12 cellular contexts compared by ENCODE assay signal in the genomic region with DNA sequence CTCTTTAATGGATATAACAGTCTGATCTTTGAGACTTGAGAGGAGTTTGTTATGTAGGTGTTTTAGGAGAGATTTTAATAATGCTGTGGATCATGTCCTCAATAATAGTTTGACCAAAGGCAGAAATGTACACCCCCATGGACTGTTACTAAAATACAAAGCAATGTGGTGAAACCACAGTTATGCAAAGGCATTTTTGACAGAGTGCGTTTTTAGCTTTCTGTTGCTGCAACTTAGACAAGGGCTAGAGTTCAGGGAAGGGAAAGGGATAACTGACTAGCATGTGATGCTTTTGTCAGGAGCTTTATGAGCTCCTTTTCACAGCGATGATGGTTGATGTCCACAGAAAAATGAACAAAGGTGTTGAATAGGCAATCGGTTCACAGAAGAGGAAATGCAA. TPM values are rescaled to one million over a fixed set of nuclear protein-coding genes. Genes with fewer than 3 reads are reported as not detected.
DNase-seq lines count a peak whose midpoint lies in the region; TF ChIP-seq lines count a peak whose summit lies in the region.
"Had no signal": no experiment of that assay in that cellular context is flagged by ENCODE, and none has a peak within 500 bp of the region (broad histone marks: within the 10 kb centered on the region; RNA-seq: fewer than 3 reads in every experiment).

No MANE protein-coding gene starts in this region.

- peak overlapping the region; percentile 51 for H3K4me2 ChIP-seq in GM23248 (ENCODE audit: unreplicated experiment)

- H3K36me3 ChIP-seq in GM23248 (ENCODE audit: low read depth): no peaks in the 10 kb centered on the region
- H3K36me3 ChIP-seq in right atrium auricular region: no peaks in the 10 kb centered on the region
- H3K36me3 ChIP-seq: esophagus muscularis mucosa had no signal

- peak overlapping the region; percentile 35 for H3K4me3 ChIP-seq in GM23248
- H3K4me3 ChIP-seq in fibroblast of pulmonary artery (replicated peaks; ENCODE audit: low read depth, low read length): no peak overlapping the region
- no peak overlapping the region for H3K4me3 ChIP-seq in right atrium auricular region
- H3K4me3 ChIP-seq: esophagus muscularis mucosa, testis had no signal

- H3F3A ChIP-seq in GM23248 (ENCODE audit: insufficient read depth): peaks cover 37% of the 10 kb centered on the region

- TF ChIP-seq CTCF in fibroblast of pulmonary artery (IDR thresholded peaks at IDR 0.05; ENCODE audit: low read length, missing control alignments): no peak
- TF ChIP-seq CTCF in right atrium auricular region (IDR thresholded peaks at IDR 0.05): no peak

- H3K9me2 ChIP-seq in GM23248 (ENCODE audit: insufficient read depth): no peaks in the 10 kb centered on the region

- no peaks in the 10 kb centered on the region for H3K9me3 ChIP-seq in GM23248 (ENCODE audit: low read depth)
- no peaks in the 10 kb centered on the region for H3K9me3 ChIP-seq in right atrium auricular region
- H3K9me3 ChIP-seq: esophagus muscularis mucosa, testis had no signal

- peaks cover 13% of the 10 kb centered on the region for H3K79me2 ChIP-seq in GM23248 (ENCODE audit: insufficient read depth)

- in situ Hi-C loops in GM23248 (cut with MboI): no loop called here

- peak overlapping the region; percentile 68 for H3K27ac ChIP-seq in GM23248
- H3K27ac ChIP-seq in right atrium auricular region: no peak overlapping the region
- H3K27ac ChIP-seq: esophagus muscularis mucosa, testis had no signal

- no peaks in the 10 kb centered on the region for H4K20me1 ChIP-seq in GM23248 (ENCODE audit: insufficient read depth)

- H2AFZ ChIP-seq in GM23248: no peak overlapping the region

- 18 to 30% methylated on average over 3 of the region's 3 CpGs for WGBS in GM23248 (ENCODE audit: low coverage in 1 of 2, low lambda C conversion rate in 2 of 2, missing lambda C conversion rate in 2 of 2), 2 experiments

- H3K27me3 ChIP-seq in GM23248 (replicated peaks; ENCODE audit: insufficient read depth): no peaks in the 10 kb centered on the region
- no peaks in the 10 kb centered on the region for H3K27me3 ChIP-seq in right atrium auricular region
- H3K27me3 ChIP-seq: esophagus muscularis mucosa, testis had no signal

- peak overlapping the region; percentile 15; the same call in 1 of the 2 replicates for H3K9ac ChIP-seq in GM23248

- DNase-seq in GM23248 (peak; percentile 89), RPMI7951 (ENCODE audit: low read depth) (peak; percentile 75), fibroblast of pulmonary artery (ENCODE audit: low read depth) (peak; percentile 86), smooth muscle cell of the brain vasculature (ENCODE audit: low read depth, low spot score) (peak; percentile 47), 8988T (no peak), ecto neural progenitor cell (ENCODE audit: low spot score) (no peak), right atrium auricular region (ENCODE audit: low spot score) (no peak)
- DNase-seq: activated naive CD4-positive, alpha-beta T cell; DMS 273 treated with DMSO at 0.1 percent for 48 hours; NCI-H1092; testis had no signal

- H3K4me1 ChIP-seq in GM23248 (ENCODE audit: insufficient read depth): peaks cover 46% of the 10 kb centered on the region
- H3K4me1 ChIP-seq in right atrium auricular region: peaks cover 0 to 23% of the 10 kb centered on the region in 2 donors

RNA-seq across cellular contexts. Expression of a gene that starts 3.6 kb away (rescaled TPM):
- 7.2 and 9.6 TPM in 2 replicates for total RNA-seq in GM23248 (2014; rRNA removed; shearing (Covaris generic))
- 11.8 and 12.1 TPM in 2 replicates for polyA plus RNA-seq in GM23248 (2016; fragmentation: Nextera tagmentation; extraction: Ambion mirVana)
- 3.2 and 5.3 TPM in 2 replicates for total RNA-seq in RPMI7951 (2014; rRNA removed; shearing (Covaris generic))
- 1 to 10 TPM; 2.2 to 3.0 TPM for total RNA-seq in right atrium auricular region

RNA-seq across cellular contexts. Expression of a gene that starts 46.5 kb away (rescaled TPM):
- not detected in 2 replicates for total RNA-seq in GM23248 (2014; rRNA removed; shearing (Covaris generic))
- polyA plus RNA-seq in GM23248 (2016; fragmentation: Nextera tagmentation; extraction: Ambion mirVana): not detected in 2 replicates
- total RNA-seq in RPMI7951 (2014; rRNA removed; shearing (Covaris generic)): not detected in 2 replicates
- total RNA-seq in right atrium auricular region: not detected

Comparison
In these comparisons a context has a peak if more than half of its experiments do, and no peak if none do; other contexts are left out.
1. DNase-seq: peak in GM23248 (single experiment), RPMI7951 (single experiment), fibroblast of pulmonary artery (single experiment) and smooth muscle cell of the brain vasculature (single experiment); none in 8988T (single experiment), ecto neural progenitor cell (single experiment) and right atrium auricular region (single experiment).